1 cellular context compared by ENCODE assay signal in genomic region chr13:54183166-54183565, GRCh38.
TF ChIP-seq lines count a peak whose summit lies in the region.

No MANE protein-coding gene starts in this region.

TF ChIP-seq in WTC11, 78 proteins besides CTCF, POLR2A, EP300 and RAD21 (continued from another document):
- TF ChIP-seq ZNF532 (CRISPR knock-in tag; IDR thresholded peaks at IDR 0.05; ENCODE audit: borderline replicate concordance) (no peak), ATF2 (CRISPR knock-in tag; IDR thresholded peaks at IDR 0.05; ENCODE audit: borderline replicate concordance, low read depth) (no peak), FOXP4 (CRISPR knock-in tag; IDR thresholded peaks at IDR 0.05) (no peak)
